Comparison of ENCODE assay signal across 28 cellular contexts in genomic region chrX:145823132-145823531, GRCh38. TPM values are rescaled to one million over a fixed set of nuclear protein-coding genes. Genes with fewer than 3 reads are reported as not detected.
DNase-seq lines count a peak whose midpoint lies in the region; ATAC-seq and TF ChIP-seq lines count a peak whose summit lies in the region.
"Had no signal": no experiment of that assay in that cellular context is flagged by ENCODE, and none has a peak within 500 bp of the region (broad histone marks: within the 10 kb centered on the region; RNA-seq: fewer than 3 reads in every experiment).

No MANE protein-coding gene starts in this region.

- TF ChIP-seq CTCF in dorsolateral prefrontal cortex (IDR thresholded peaks at IDR 0.05 in 54 of 56, conservative IDR thresholded peaks at IDR 0.05 in 2 of 56; ENCODE audit: low read depth in 1 of 56, partially characterized antibody in 56 of 56) (no peak), nephron (IDR thresholded peaks at IDR 0.05; ENCODE audit: unreplicated experiment in 3 of 3) (no peak), neural progenitor cell (IDR thresholded peaks at IDR 0.05) (no peak)

- intact Hi-C loops in dorsolateral prefrontal cortex (cut with DNase I) = loop anchor here (5.0 to 10.0 kb wide), 3 partner anchors 84 to 148 kb away; no protein-coding TSS in a partner anchor
- intact Hi-C loops in activated CD4-positive, alpha-beta T cell treated with anti-CD3 and anti-CD28 coated beads for 36 hours (cut with DNase I, micrococcal nuclease) = no loop called here

- H3F3A ChIP-seq in neural progenitor cell (ENCODE audit: low read depth) = no peaks in the 10 kb centered on the region

- H3K4me3 ChIP-seq in dorsolateral prefrontal cortex (peak overlapping the region in 47 of 59 donors; percentile 3 to 72 (median 57)), neural progenitor cell (no peak overlapping the region)
- H3K4me3 ChIP-seq: BLaER1, GM12878 had no signal

- H2AFZ ChIP-seq in neural progenitor cell (replicated peaks) = no peak overlapping the region

- no peaks in the 10 kb centered on the region for H3K9me3 ChIP-seq in neural progenitor cell (ENCODE audit: low read depth)
- H3K9me3 ChIP-seq: BE2C had no signal

- no peak overlapping the region for H3K9ac ChIP-seq in neural progenitor cell
- H3K9ac ChIP-seq: BLaER1 had no signal

- peak overlapping the region in 2 of 3 experiments; percentile 37 to 44 for H3K4me3 Mint-ChIP-seq in nephron
- no peak overlapping the region for H3K4me3 Mint-ChIP-seq in activated CD4-positive, alpha-beta T cell treated with anti-CD3 and anti-CD28 coated beads for 36 hours
- H3K4me3 Mint-ChIP-seq in neural progenitor cell = no peak overlapping the region
- no peak overlapping the region for H3K4me3 Mint-ChIP-seq in activated naive CD8-positive, alpha-beta T cell treated with anti-CD3 and anti-CD28 coated beads for 36 hours
- H3K4me3 Mint-ChIP-seq: CD4-positive, alpha-beta memory T cell; CD4-positive, CD25-positive, alpha-beta regulatory T cell; CD8-positive, alpha-beta memory T cell had no signal

- peaks cover 13% of the 10 kb centered on the region for H3K9me3 Mint-ChIP-seq in nephron
- H3K9me3 Mint-ChIP-seq in activated CD4-positive, alpha-beta T cell treated with anti-CD3 and anti-CD28 coated beads for 36 hours (ENCODE audit: low read depth) = peaks cover 1% of the 10 kb centered on the region
- H3K9me3 Mint-ChIP-seq in neural progenitor cell = peaks cover 12% of the 10 kb centered on the region
- no peaks in the 10 kb centered on the region for H3K9me3 Mint-ChIP-seq in activated naive CD8-positive, alpha-beta T cell treated with anti-CD3 and anti-CD28 coated beads for 36 hours

- no peaks in the 10 kb centered on the region for H3K4me1 ChIP-seq in neural progenitor cell
- H3K4me1 ChIP-seq: BE2C, BLaER1 had no signal

- H3K4me1 Mint-ChIP-seq in nephron (peaks cover 9% of the 10 kb centered on the region), neural progenitor cell (peaks cover 10% of the 10 kb centered on the region)
- no peaks in the 10 kb centered on the region for H3K4me1 Mint-ChIP-seq in activated CD4-positive, alpha-beta T cell treated with anti-CD3 and anti-CD28 coated beads for 36 hours
- no peaks in the 10 kb centered on the region for H3K4me1 Mint-ChIP-seq in activated naive CD8-positive, alpha-beta T cell treated with anti-CD3 and anti-CD28 coated beads for 36 hours
- H3K4me1 Mint-ChIP-seq: CD14-positive monocyte; CD4-positive, CD25-positive, alpha-beta regulatory T cell; CD8-positive, alpha-beta memory T cell had no signal

- H3K36me3 ChIP-seq in neural progenitor cell = no peaks in the 10 kb centered on the region
- H3K36me3 ChIP-seq: BE2C, BLaER1 had no signal

- peaks cover 0 to 79% (median 25%) of the 10 kb centered on the region in 45 donors for H3K27me3 ChIP-seq in dorsolateral prefrontal cortex
- H3K27me3 ChIP-seq in neural progenitor cell = peaks cover 69% of the 10 kb centered on the region
- H3K27me3 ChIP-seq: BE2C had no signal

- H3K27ac ChIP-seq in dorsolateral prefrontal cortex (peak overlapping the region in 44 of 59 donors; percentile 21 to 90 (median 79)), substantia nigra (ENCODE audit: low read depth, low read length, poor library complexity, severe bottlenecking) (peak overlapping the region; percentile 44), temporal lobe (ENCODE audit: low read depth, low read length) (peak overlapping the region; percentile 56), neural progenitor cell (no peak overlapping the region)
- H3K27ac ChIP-seq: BLaER1 had no signal

- no peak for ATAC-seq in activated CD4-positive, alpha-beta T cell treated with anti-CD3 and anti-CD28 coated beads for 36 hours
- no peak for ATAC-seq in GM18511 (IDR thresholded peaks at IDR 0.05; ENCODE audit: unreplicated experiment)
- ATAC-seq: GM12878 had no signal

- H3K27ac Mint-ChIP-seq in nephron = no peak overlapping the region
- H3K27ac Mint-ChIP-seq in activated CD4-positive, alpha-beta T cell treated with anti-CD3 and anti-CD28 coated beads for 36 hours = no peak overlapping the region
- no peak overlapping the region for H3K27ac Mint-ChIP-seq in neural progenitor cell
- no peak overlapping the region for H3K27ac Mint-ChIP-seq in activated naive CD8-positive, alpha-beta T cell treated with anti-CD3 and anti-CD28 coated beads for 36 hours
- H3K27ac Mint-ChIP-seq: CD14-positive monocyte; CD4-positive, alpha-beta memory T cell; CD4-positive, CD25-positive, alpha-beta regulatory T cell; CD8-positive, alpha-beta memory T cell had no signal

- H3K79me2 ChIP-seq in neural progenitor cell (ENCODE audit: low read depth) = no peaks in the 10 kb centered on the region

- POLR2A ChIA-PET in activated CD4-positive, alpha-beta T cell treated with anti-CD3 and anti-CD28 coated beads for 36 hours (lab: Charles Lee) = no interaction called here

- H3K4me2 ChIP-seq in neural progenitor cell = no peak overlapping the region
- H3K4me2 ChIP-seq: BLaER1 had no signal

- peaks cover 66% of the 10 kb centered on the region for H3K27me3 Mint-ChIP-seq in nephron (ENCODE audit: low read depth)
- peaks cover 17% of the 10 kb centered on the region for H3K27me3 Mint-ChIP-seq in activated CD4-positive, alpha-beta T cell treated with anti-CD3 and anti-CD28 coated beads for 36 hours
- peaks cover 40% of the 10 kb centered on the region for H3K27me3 Mint-ChIP-seq in neural progenitor cell (ENCODE audit: insufficient read depth, low read depth)
- H3K27me3 Mint-ChIP-seq in activated naive CD8-positive, alpha-beta T cell treated with anti-CD3 and anti-CD28 coated beads for 36 hours = peaks cover 46% of the 10 kb centered on the region

- H3K36me3 Mint-ChIP-seq in nephron (ENCODE audit: low read depth) (no peaks in the 10 kb centered on the region), neural progenitor cell (peaks cover 1% of the 10 kb centered on the region)
- no peaks in the 10 kb centered on the region for H3K36me3 Mint-ChIP-seq in activated CD4-positive, alpha-beta T cell treated with anti-CD3 and anti-CD28 coated beads for 36 hours (ENCODE audit: low read depth)
- H3K36me3 Mint-ChIP-seq in activated naive CD8-positive, alpha-beta T cell treated with anti-CD3 and anti-CD28 coated beads for 36 hours = peaks cover 1% of the 10 kb centered on the region
- H3K36me3 Mint-ChIP-seq: CD14-positive monocyte; CD4-positive, alpha-beta memory T cell; CD4-positive, CD25-positive, alpha-beta regulatory T cell; CD8-positive, alpha-beta memory T cell had no signal

- CTCF ChIA-PET in activated CD4-positive, alpha-beta T cell treated with anti-CD3 and anti-CD28 coated beads for 36 hours (lab: Charles Lee) = interaction anchor here (0.6 kb wide), 1 partner anchor 19 kb away, joined by 3 read pairs; no protein-coding TSS in a partner anchor

- no peaks in the 10 kb centered on the region for H4K20me1 ChIP-seq in neural progenitor cell (ENCODE audit: low read depth)

- no peak for DNase-seq in dorsolateral prefrontal cortex
- no peak for DNase-seq in substantia nigra (lab: John Stamatoyannopoulos, UW)
- DNase-seq in activated CD4-positive, alpha-beta T cell treated with anti-CD3 and anti-CD28 coated beads for 36 hours = no peak
- no peak for DNase-seq in neural progenitor cell (ENCODE audit: low spot score)
- no peak for DNase-seq in activated naive CD8-positive, alpha-beta T cell treated with anti-CD3 and anti-CD28 coated beads for 36 hours
- DNase-seq: 8988T; ACHN; BE2C; CD4-positive, alpha-beta memory T cell; CD4-positive, CD25-positive, alpha-beta regulatory T cell; CD8-positive, alpha-beta memory T cell; COR-L47; DMS 273 treated with DMSO at 0.1 percent for 48 hours; DMS153; DMS53; DMS79; DND-41; EL; GDM1 had no signal

RNA-seq across cellular contexts. Expression of gene SLITRK2, which starts 5.5 kb away (rescaled TPM):
- 10 to 100 TPM; 16.2 to 37.4 (median 25.2) TPM for total RNA-seq in dorsolateral prefrontal cortex
- total RNA-seq in temporal lobe = 6.1 TPM
- total RNA-seq in activated CD4-positive, alpha-beta T cell treated with anti-CD3 and anti-CD28 coated beads for 36 hours = not detected
- 0.12 and 0.26 TPM in 2 replicates for total RNA-seq in neural progenitor cell (ENCODE audit: low replicate concordance)
- total RNA-seq in activated naive CD8-positive, alpha-beta T cell treated with anti-CD3 and anti-CD28 coated beads for 36 hours = not detected
- total RNA-seq: A673; CD4-positive, alpha-beta memory T cell; CD4-positive, CD25-positive, alpha-beta regulatory T cell; CD8-positive, alpha-beta memory T cell; Daoy; G401; GM12878 had no signal

Comparison
In these comparisons a context has a peak if more than half of its experiments do, and no peak if none do; other contexts are left out.
1. H3K4me3 Mint-ChIP-seq: peak in nephron (2 of 3); none in activated CD4-positive, alpha-beta T cell treated with anti-CD3 and anti-CD28 coated beads for 36 hours (single experiment), neural progenitor cell (single experiment) and activated naive CD8-positive, alpha-beta T cell treated with anti-CD3 and anti-CD28 coated beads for 36 hours (single experiment).
2. intact Hi-C loops: an anchor here in dorsolateral prefrontal cortex (5.0 to 10.0 kb wide); none called in activated CD4-positive, alpha-beta T cell treated with anti-CD3 and anti-CD28 coated beads for 36 hours.